Comparison of ENCODE assay signal across 8 cellular contexts in the genomic region with DNA sequence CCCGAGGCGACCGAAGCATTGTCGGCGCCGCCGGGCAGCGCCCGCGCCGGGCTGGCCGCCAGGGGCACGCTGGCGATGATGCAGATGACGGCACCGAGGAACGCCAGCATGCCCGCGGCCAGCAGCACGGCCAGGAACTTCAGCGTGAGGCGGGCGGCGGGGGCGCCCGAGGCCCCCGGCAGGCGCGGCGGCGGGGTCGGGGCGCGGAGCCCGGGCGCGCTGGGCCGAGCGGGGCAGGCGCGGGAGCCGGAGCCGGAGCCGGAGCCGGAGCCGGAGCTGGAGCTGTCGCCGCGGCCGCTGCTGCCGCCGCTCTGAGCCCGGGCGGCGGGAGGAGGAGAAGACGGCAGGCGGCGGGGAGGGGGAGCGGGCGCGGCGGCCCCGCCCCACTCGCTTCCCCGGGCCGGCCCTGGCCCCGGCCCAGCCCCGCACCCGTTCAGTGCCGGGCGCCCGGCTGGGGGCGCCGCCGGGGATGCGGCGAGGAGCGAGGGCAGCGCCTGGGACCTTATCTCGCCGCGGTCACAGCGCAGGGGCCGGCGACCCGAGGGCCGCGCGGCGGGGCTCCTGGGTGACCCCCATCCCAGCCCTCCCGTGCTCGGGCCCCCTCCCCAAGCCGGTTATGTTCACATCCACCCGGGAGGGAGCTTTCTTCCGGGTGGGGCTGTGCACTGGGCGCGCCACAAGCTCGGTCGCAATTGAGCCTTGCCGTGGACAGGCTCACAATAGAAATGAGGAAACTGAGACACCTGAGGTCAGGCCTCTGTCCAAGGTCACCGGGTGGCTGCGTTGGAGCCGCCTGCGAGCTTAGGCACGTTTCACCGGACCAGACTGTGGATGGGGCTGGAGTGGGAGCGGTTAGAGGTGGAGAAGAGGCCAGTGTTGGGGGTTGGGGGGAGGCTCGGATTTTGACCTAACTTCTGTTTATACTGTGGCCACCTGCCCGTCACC. TPM values are rescaled to one million over a fixed set of nuclear protein-coding genes. Genes with fewer than 3 reads are reported as not detected.
DNase-seq lines count a peak whose midpoint lies in the region; ATAC-seq, FAIRE-seq and TF ChIP-seq lines count a peak whose summit lies in the region.

A gene (minus strand): TSS at position 313 of the 945 bp plus-strand sequence.

- no peaks in the 10 kb centered on the region for H3K9me3 ChIP-seq in BLaER1 treated with 17β-estradiol and CSF1 and Interleukin-3, amounts not matched to agents 10 nM and 100 nM (replicated peaks in 1 of 11)
- no peaks in the 10 kb centered on the region for H3K9me3 ChIP-seq in HUES64 (ENCODE audit: insufficient read depth, low read depth, low read length)

- no peak for FAIRE-seq in GM12892 (lab: Jason Lieb, UNC)

- H3K27ac ChIP-seq in BLaER1 treated with 17β-estradiol and CSF1 and Interleukin-3, amounts not matched to agents 10 nM and 100 nM, result peak within 1 kb of the TSS; percentile 34 to 83 (median 74); a peak in 21 of 22 replicates
- H3K27ac ChIP-seq in HUES64 (ENCODE audit: low read depth, low read length), result no peak within 1 kb of the TSS
- peak within 1 kb of the TSS in 2 of 21 experiments; percentile 11 to 31 for H3K27ac ChIP-seq in skin epidermis

- H3K36me3 ChIP-seq in BLaER1 treated with 17β-estradiol and CSF1 and Interleukin-3, amounts not matched to agents 10 nM and 100 nM, result no peaks in the 10 kb centered on the region
- H3K36me3 ChIP-seq in HUES64 (ENCODE audit: insufficient read depth, low read length), result no peaks in the 10 kb centered on the region

- H3K4me3 ChIP-seq in BLaER1 treated with 17β-estradiol and CSF1 and Interleukin-3, amounts not matched to agents 10 nM and 100 nM, result peak within 1 kb of the TSS; percentile 65 to 80 (median 70)
- H3K4me3 ChIP-seq in HUES64 (ENCODE audit: low read length) (peak within 1 kb of the TSS; percentile 53), cardiac fibroblast (replicated peaks in 1 of 2; ENCODE audit: low read depth in 2 of 2, low read length in 2 of 2) (peak within 1 kb of the TSS; percentile 25 to 28), skin epidermis (peak within 1 kb of the TSS; percentile 5 to 40 (median 31))

- peaks cover 29 to 53% (median 45%) of the 10 kb centered on the region in 10 experiments for H3K4me1 ChIP-seq in BLaER1 treated with 17β-estradiol and CSF1 and Interleukin-3, amounts not matched to agents 10 nM and 100 nM
- no peaks in the 10 kb centered on the region for H3K4me1 ChIP-seq in HUES64 (ENCODE audit: insufficient read depth, low read length)

- peaks cover 0 to 19% (median 8%) of the 10 kb centered on the region in 11 experiments; a peak in 14 of 22 replicates for H3K27me3 ChIP-seq in BLaER1 treated with 17β-estradiol and CSF1 and Interleukin-3, amounts not matched to agents 10 nM and 100 nM
- H3K27me3 ChIP-seq in HUES64 (ENCODE audit: insufficient read depth, low read length), result peaks cover 59% of the 10 kb centered on the region

- TF ChIP-seq CTCF in cardiac fibroblast (IDR thresholded peaks at IDR 0.05; ENCODE audit: low read depth, low read length), result no peak

- no peak for ATAC-seq in HG03571 (IDR thresholded peaks at IDR 0.05; ENCODE audit: unreplicated experiment)

- peaks cover 0 to 37% (median 31%) of the 10 kb centered on the region in 11 experiments; a peak in 16 of 22 replicates for H4K20me1 ChIP-seq in BLaER1 treated with 17β-estradiol and CSF1 and Interleukin-3, amounts not matched to agents 10 nM and 100 nM

- H3K9ac ChIP-seq in BLaER1 treated with 17β-estradiol and CSF1 and Interleukin-3, amounts not matched to agents 10 nM and 100 nM, result peak within 1 kb of the TSS; percentile 76 to 86 (median 82)
- peak within 1 kb of the TSS; percentile 54 for H3K9ac ChIP-seq in HUES64 (ENCODE audit: low read depth, low read length)

- 3% methylated on average over 109 of the region's 109 CpGs for WGBS in HUES64

- H3K4me2 ChIP-seq in BLaER1 treated with 17β-estradiol and CSF1 and Interleukin-3, amounts not matched to agents 10 nM and 100 nM, result peak within 1 kb of the TSS; percentile 84 to 99 (median 94)

- DNase-seq in T-helper 22 cell (ENCODE audit: low read depth) (peak; percentile 17), cardiac fibroblast (ENCODE audit: low read depth in 2 of 2) (peak in 1 of 2 donors; percentile 45), iPS-NIHi11 (ENCODE audit: low spot score) (peak; percentile 95), GM12892 (ENCODE audit: insufficient read length) (no peak)

- no peak for TF ChIP-seq POLR2A in GM12892 (IDR thresholded peaks at IDR 0.05; ENCODE audit: low read depth, low read length)

RNA-seq across cellular contexts. Expression of the gene that starts here (rescaled TPM):
- 3.9 TPM for polyA plus RNA-seq in HUES64 (2013, experiment 1 of 2)
- 3.5 TPM for polyA plus RNA-seq in HUES64 (2013, experiment 2 of 2)
- polyA plus RNA-seq in GM12892 (2012; ENCODE audit: missing spikeins), result 0.08 TPM
